ENCODE assay signal across 10 cellular contexts in the genomic region with DNA sequence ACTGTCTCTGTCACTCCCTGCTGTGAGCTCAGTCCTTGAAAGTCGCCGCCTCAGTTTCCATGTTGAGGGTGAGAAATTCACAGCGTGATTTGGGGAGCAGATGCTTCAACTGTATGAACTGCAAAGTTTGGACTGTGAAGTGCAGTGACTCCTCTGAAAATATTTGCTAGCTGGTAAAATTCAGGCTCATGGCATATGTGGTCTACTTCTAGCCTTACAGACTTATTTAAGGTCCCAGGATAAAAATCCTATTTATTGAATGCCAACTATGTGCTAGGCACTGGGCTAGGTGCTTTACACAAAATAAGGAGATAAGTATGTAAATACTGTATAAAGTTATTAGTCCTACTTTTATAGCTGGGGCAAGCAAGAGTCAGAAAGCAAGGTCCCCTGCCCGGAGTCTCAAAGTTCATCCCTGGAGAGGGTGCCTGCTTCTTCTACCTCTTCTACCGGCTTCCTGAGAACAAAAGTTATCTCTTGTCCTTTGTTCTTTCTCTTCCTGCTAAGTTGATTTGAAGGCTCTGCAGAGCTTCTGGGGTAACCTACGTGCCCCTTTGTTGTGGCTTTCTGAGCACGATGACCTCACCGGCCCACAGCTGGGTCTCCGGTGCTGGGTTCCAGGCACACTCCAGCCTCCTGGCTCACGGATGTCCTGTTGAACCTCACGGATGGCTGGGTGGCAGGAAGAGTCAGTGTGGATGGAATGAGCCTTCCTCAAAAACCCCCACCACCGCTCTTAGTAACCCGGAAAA.
A peak's percentile ranks its signal among the peaks of the same experiment; 100 is the strongest.
DNase-seq lines count a peak whose midpoint lies in the region; ATAC-seq and TF ChIP-seq lines count a peak whose summit lies in the region.
"Had no signal": no experiment of that assay in that cellular context is flagged by ENCODE, and none has a peak within 500 bp of the region (broad histone marks: within the 10 kb centered on the region; RNA-seq: fewer than 3 reads in every experiment).

No MANE protein-coding gene starts in this region.

- H3K27me3 ChIP-seq in DND-41 (ENCODE audit: insufficient read depth, low read length, poor library complexity) (no peaks in the 10 kb centered on the region), osteoblast (ENCODE audit: insufficient read depth, low read length) (no peaks in the 10 kb centered on the region)

- no peaks in the 10 kb centered on the region for H3K9me3 Mint-ChIP-seq in T-helper 1 cell treated with Interleukin-12 subunit alpha and Interleukin-12 subunit beta and Interleukin-4 antibody, amounts not matched to agents 30 μg/mL and 1 μg/mL, for 36 hours
- H3K9me3 Mint-ChIP-seq in activated naive CD8-positive, alpha-beta T cell (ENCODE audit: low read depth), result no peaks in the 10 kb centered on the region

- ATAC-seq in DND-41 (ENCODE audit: insufficient read depth, low read depth), result peak; percentile 88
- no peak for ATAC-seq in GM18502 (IDR thresholded peaks at IDR 0.05; ENCODE audit: poor library complexity, unreplicated experiment)
- no peak for ATAC-seq in HG03521 (IDR thresholded peaks at IDR 0.05; ENCODE audit: unreplicated experiment)
- no peak for ATAC-seq in GM21515 (IDR thresholded peaks at IDR 0.05; ENCODE audit: unreplicated experiment)

- H3K27ac ChIP-seq in DND-41 (ENCODE audit: low read length), result peak overlapping the region; percentile 78
- no peak overlapping the region for H3K27ac ChIP-seq in osteoblast (ENCODE audit: low read depth, low read length)
- H3K27ac ChIP-seq in coronary artery, result peak overlapping the region in 1 of 2 donors; percentile 35

- H3K4me1 ChIP-seq in DND-41 (ENCODE audit: insufficient read depth, low read length), result peaks cover 47% of the 10 kb centered on the region
- H3K4me1 ChIP-seq in osteoblast (ENCODE audit: insufficient read depth, low read length), result peaks cover 45% of the 10 kb centered on the region

- peak overlapping the region; percentile 49 for H3K4me3 Mint-ChIP-seq in T-helper 1 cell treated with Interleukin-12 subunit alpha and Interleukin-12 subunit beta and Interleukin-4 antibody, amounts not matched to agents 30 μg/mL and 1 μg/mL, for 36 hours
- H3K4me3 Mint-ChIP-seq in activated naive CD8-positive, alpha-beta T cell, result peak overlapping the region; percentile 79

- H3K79me2 ChIP-seq in DND-41 (ENCODE audit: insufficient read depth, low read length), result no peaks in the 10 kb centered on the region
- H3K79me2 ChIP-seq in osteoblast (ENCODE audit: insufficient read depth, low read length), result no peaks in the 10 kb centered on the region

- H4K20me1 ChIP-seq in DND-41 (ENCODE audit: insufficient read depth, low read length), result no peaks in the 10 kb centered on the region
- H4K20me1 ChIP-seq in osteoblast (ENCODE audit: insufficient read depth, low read length), result peaks cover 7% of the 10 kb centered on the region

- H3K4me2 ChIP-seq in DND-41 (ENCODE audit: insufficient read depth, low read length), result peak overlapping the region; percentile 16
- H3K4me2 ChIP-seq in osteoblast (ENCODE audit: insufficient read depth, low read length), result peak overlapping the region; percentile 43

- H3K9me3 ChIP-seq in DND-41 (ENCODE audit: insufficient read depth, low read length, severe bottlenecking) (no peaks in the 10 kb centered on the region), osteoblast (ENCODE audit: low read depth, low read length) (no peaks in the 10 kb centered on the region)

- H3K36me3 ChIP-seq in DND-41 (ENCODE audit: insufficient read depth, low read length) (peaks cover 21% of the 10 kb centered on the region), osteoblast (ENCODE audit: insufficient read depth, low read length) (no peaks in the 10 kb centered on the region)

- no peak for TF ChIP-seq CTCF in DND-41 (IDR thresholded peaks at IDR 0.05; ENCODE audit: borderline replicate concordance, extremely low read depth, low read length, poor library complexity, severe bottlenecking)
- TF ChIP-seq CTCF in osteoblast (IDR thresholded peaks at IDR 0.05; ENCODE audit: extremely low read depth, low read depth, low read length), result no peak
- TF ChIP-seq CTCF in coronary artery (IDR thresholded peaks at IDR 0.05), result no peak

- peaks cover 49% of the 10 kb centered on the region for H3K4me1 Mint-ChIP-seq in T-helper 1 cell treated with Interleukin-12 subunit alpha and Interleukin-12 subunit beta and Interleukin-4 antibody, amounts not matched to agents 30 μg/mL and 1 μg/mL, for 36 hours (ENCODE audit: low read depth)
- H3K4me1 Mint-ChIP-seq in activated naive CD8-positive, alpha-beta T cell (ENCODE audit: low read depth), result peaks cover 47% of the 10 kb centered on the region

- H3K27me3 Mint-ChIP-seq in T-helper 1 cell treated with Interleukin-12 subunit alpha and Interleukin-12 subunit beta and Interleukin-4 antibody, amounts not matched to agents 30 μg/mL and 1 μg/mL, for 36 hours (ENCODE audit: low read depth), result no peaks in the 10 kb centered on the region
- H3K27me3 Mint-ChIP-seq in activated naive CD8-positive, alpha-beta T cell, result no peaks in the 10 kb centered on the region

- H3K9ac ChIP-seq in DND-41 (ENCODE audit: low read depth, low read length), result peak overlapping the region; percentile 28

- peak overlapping the region; percentile 71 for H3K27ac Mint-ChIP-seq in T-helper 1 cell treated with Interleukin-12 subunit alpha and Interleukin-12 subunit beta and Interleukin-4 antibody, amounts not matched to agents 30 μg/mL and 1 μg/mL, for 36 hours
- H3K27ac Mint-ChIP-seq in activated naive CD8-positive, alpha-beta T cell, result peak overlapping the region; percentile 79

- peak; percentile 82 for DNase-seq in DND-41
- DNase-seq in osteoblast (ENCODE audit: insufficient read length, low spot score, missing footprints), result no peak
- DNase-seq in coronary artery (ENCODE audit: low spot score), result no peak
- DNase-seq: NCI-H1694, OCI-M1 had no signal

- H3K36me3 Mint-ChIP-seq in T-helper 1 cell treated with Interleukin-12 subunit alpha and Interleukin-12 subunit beta and Interleukin-4 antibody, amounts not matched to agents 30 μg/mL and 1 μg/mL, for 36 hours (ENCODE audit: low read depth), result peaks cover 20% of the 10 kb centered on the region
- H3K36me3 Mint-ChIP-seq in activated naive CD8-positive, alpha-beta T cell, result peaks cover 6% of the 10 kb centered on the region

- H3K4me3 ChIP-seq in DND-41 (ENCODE audit: low read depth in 1 of 2, low read length in 2 of 2), result no peak overlapping the region
- no peak overlapping the region for H3K4me3 ChIP-seq in osteoblast (ENCODE audit: insufficient read depth, low read length)
- no peak overlapping the region for H3K4me3 ChIP-seq in coronary artery

- H2AFZ ChIP-seq in DND-41 (ENCODE audit: low read depth, low read length) (no peak overlapping the region), osteoblast (ENCODE audit: low read length) (no peak overlapping the region)
